Comparison of ENCODE assay signal across 22 cellular contexts in genomic region chr17:67449885-67450755, GRCh38.
A peak's percentile ranks its signal among the peaks of the same experiment; 100 is the strongest.
DNase-seq lines count a peak whose midpoint lies in the region; ATAC-seq lines count a peak whose summit lies in the region.
"Had no signal": no experiment of that assay in that cellular context is flagged by ENCODE, and none has a peak within 500 bp of the region (broad histone marks: within the 10 kb centered on the region; RNA-seq: fewer than 3 reads in every experiment).

No MANE protein-coding gene starts in this region.

- peak overlapping the region; percentile 97 for H3K27ac Mint-ChIP-seq in activated CD4-positive, alpha-beta T cell treated with anti-CD3 and anti-CD28 coated beads, Interleukin-2, amount 10 ng/mL, durations not matched to agents 7 days and 5 days
- peak overlapping the region; percentile 75 for H3K27ac Mint-ChIP-seq in activated CD8-positive, alpha-beta memory T cell treated with anti-CD3 and anti-CD28 coated beads, Interleukin-2, amount 10 ng/mL, durations not matched to agents 7 days and 5 days

- H3K27me3 ChIP-seq in thymus (ENCODE audit: control insufficient read depth, insufficient read depth) = no peaks in the 10 kb centered on the region
- H3K27me3 ChIP-seq: heart left ventricle, MG63, right lobe of liver had no signal

- peaks cover 37% of the 10 kb centered on the region for H3K4me1 ChIP-seq in thymus (ENCODE audit: control insufficient read depth, insufficient read depth, low read length)
- H3K4me1 ChIP-seq: A549, right lobe of liver had no signal

- no peak for ATAC-seq in activated CD8-positive, alpha-beta memory T cell treated with anti-CD3 and anti-CD28 coated beads, Interleukin-2, amount 10 ng/mL, durations not matched to agents 7 days and 5 days
- ATAC-seq in HG02571 (IDR thresholded peaks at IDR 0.05; ENCODE audit: unreplicated experiment) = no peak
- ATAC-seq: A549, esophagus mucosa, heart left ventricle, right lobe of liver, SK-N-SH treated with all-trans-retinoic acid at 6 μM for 48 hours had no signal

- no peaks in the 10 kb centered on the region for H3K36me3 ChIP-seq in thymus (ENCODE audit: control insufficient read depth, insufficient read depth)
- H3K36me3 ChIP-seq: heart left ventricle, MG63, right lobe of liver, thoracic aorta had no signal

- H3K9me3 ChIP-seq in thymus (ENCODE audit: control insufficient read depth) = no peaks in the 10 kb centered on the region
- H3K9me3 ChIP-seq: A549, heart left ventricle, MG63, right lobe of liver, thoracic aorta had no signal

- POLR2A ChIA-PET in activated CD4-positive, alpha-beta T cell treated with anti-CD3 and anti-CD28 coated beads, Interleukin-2, amount 10 ng/mL, durations not matched to agents 7 days and 5 days (lab: Charles Lee) = interaction anchor here (1.0 to 2.2 kb wide), 3 partner anchors 9 to 60 kb away, joined by 3 to 8 read pairs (median 3); no protein-coding TSS in a partner anchor

- peaks cover 87% of the 10 kb centered on the region for H3K4me1 Mint-ChIP-seq in activated CD4-positive, alpha-beta T cell treated with anti-CD3 and anti-CD28 coated beads, Interleukin-2, amount 10 ng/mL, durations not matched to agents 7 days and 5 days
- peaks cover 59% of the 10 kb centered on the region for H3K4me1 Mint-ChIP-seq in activated CD8-positive, alpha-beta memory T cell treated with anti-CD3 and anti-CD28 coated beads, Interleukin-2, amount 10 ng/mL, durations not matched to agents 7 days and 5 days

- no peak for DNase-seq in activated CD4-positive, alpha-beta T cell treated with anti-CD3 and anti-CD28 coated beads, Interleukin-2, amount 10 ng/mL, durations not matched to agents 7 days and 5 days
- no peak for DNase-seq in activated CD4-positive, alpha-beta T cell treated with anti-CD3 and anti-CD28 coated beads for 48 hours
- no peak for DNase-seq in activated CD8-positive, alpha-beta memory T cell treated with anti-CD3 and anti-CD28 coated beads, Interleukin-2, amount 10 ng/mL, durations not matched to agents 7 days and 5 days
- peak; percentile 18 for DNase-seq in fibroblast of peridontal ligament (ENCODE audit: extremely low read depth)
- DNase-seq in SHP77 (lab: John Stamatoyannopoulos, UW) = no peak
- no peak for DNase-seq in NCI-H82 (lab: John Stamatoyannopoulos, UW)
- DNase-seq: cortex of kidney; heart left ventricle; mesendoderm; MG63; NCI-H2029 treated with DMSO at 0.1 percent for 48 hours; NCI-H69; nucleus accumbens; right lobe of liver; stimulated activated CD4-positive, alpha-beta T cell treated with anti-CD3 and anti-CD28 coated beads, Interleukin-2, amount 100 ng/mL, for 24 hours had no signal

- WGBS in thymus = 86% methylated on average over 16 of the region's 16 CpGs

- peak overlapping the region; percentile 71 for H3K27ac ChIP-seq in thymus (ENCODE audit: low read depth)
- H3K27ac ChIP-seq: A549, right lobe of liver, thoracic aorta, VCaP had no signal

- CTCF ChIA-PET in activated CD4-positive, alpha-beta T cell treated with anti-CD3 and anti-CD28 coated beads, Interleukin-2, amount 10 ng/mL, durations not matched to agents 7 days and 5 days (lab: Charles Lee) = interaction anchor here (0.7 to 1.5 kb wide), 3 partner anchors 9 to 59 kb away, joined by 3 to 5 read pairs (median 3); no protein-coding TSS in a partner anchor
- CTCF ChIA-PET in activated CD8-positive, alpha-beta memory T cell treated with anti-CD3 and anti-CD28 coated beads, Interleukin-2, amount 10 ng/mL, durations not matched to agents 7 days and 5 days (lab: Charles Lee) = interaction anchor here (0.6 to 4.4 kb wide), 3 partner anchors 8 to 25 kb away, joined by 4 to 35 read pairs (median 6); no protein-coding TSS in a partner anchor

- peaks cover 2% of the 10 kb centered on the region for H3K9me3 Mint-ChIP-seq in activated CD4-positive, alpha-beta T cell treated with anti-CD3 and anti-CD28 coated beads, Interleukin-2, amount 10 ng/mL, durations not matched to agents 7 days and 5 days
- no peaks in the 10 kb centered on the region for H3K9me3 Mint-ChIP-seq in activated CD8-positive, alpha-beta memory T cell treated with anti-CD3 and anti-CD28 coated beads, Interleukin-2, amount 10 ng/mL, durations not matched to agents 7 days and 5 days (ENCODE audit: low read depth)

- H3K4me3 ChIP-seq in thymus (ENCODE audit: low read length) = no peak overlapping the region
- H3K4me3 ChIP-seq: A549, heart left ventricle, MG63, right lobe of liver, thoracic aorta had no signal

- H3K36me3 Mint-ChIP-seq in activated CD4-positive, alpha-beta T cell treated with anti-CD3 and anti-CD28 coated beads, Interleukin-2, amount 10 ng/mL, durations not matched to agents 7 days and 5 days (ENCODE audit: low read depth) = peaks cover 41% of the 10 kb centered on the region
- H3K36me3 Mint-ChIP-seq in activated CD8-positive, alpha-beta memory T cell treated with anti-CD3 and anti-CD28 coated beads, Interleukin-2, amount 10 ng/mL, durations not matched to agents 7 days and 5 days = peaks cover 12% of the 10 kb centered on the region

- no peaks in the 10 kb centered on the region for H3K27me3 Mint-ChIP-seq in activated CD4-positive, alpha-beta T cell treated with anti-CD3 and anti-CD28 coated beads, Interleukin-2, amount 10 ng/mL, durations not matched to agents 7 days and 5 days
- no peaks in the 10 kb centered on the region for H3K27me3 Mint-ChIP-seq in activated CD8-positive, alpha-beta memory T cell treated with anti-CD3 and anti-CD28 coated beads, Interleukin-2, amount 10 ng/mL, durations not matched to agents 7 days and 5 days

- peak overlapping the region; percentile 47 for H3K4me3 Mint-ChIP-seq in activated CD4-positive, alpha-beta T cell treated with anti-CD3 and anti-CD28 coated beads, Interleukin-2, amount 10 ng/mL, durations not matched to agents 7 days and 5 days
- H3K4me3 Mint-ChIP-seq in activated CD8-positive, alpha-beta memory T cell treated with anti-CD3 and anti-CD28 coated beads, Interleukin-2, amount 10 ng/mL, durations not matched to agents 7 days and 5 days = peak overlapping the region; percentile 33
